In the genomic region with DNA sequence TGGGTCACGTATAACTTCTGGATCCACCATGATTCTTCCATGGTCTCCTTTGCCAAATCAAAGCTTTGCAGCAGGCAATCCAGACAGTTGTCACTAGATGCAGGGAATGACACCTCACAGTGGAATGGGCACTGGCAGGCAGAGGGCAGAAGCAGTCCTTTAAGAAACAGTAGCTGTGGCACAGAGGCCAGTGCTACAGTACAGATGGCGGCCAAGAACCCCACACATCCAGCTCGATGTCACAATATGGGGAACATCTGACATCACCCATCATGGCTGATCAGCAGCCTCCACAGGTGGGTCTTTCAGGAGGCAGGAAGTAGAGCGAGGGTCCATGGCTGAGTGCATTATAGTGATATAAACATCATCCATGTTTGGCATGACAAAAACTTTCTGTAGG, we compare ENCODE assay signal across 9 cellular contexts. TPM values are rescaled to one million over a fixed set of nuclear protein-coding genes. Genes with fewer than 3 reads are reported as not detected.
DNase-seq lines count a peak whose midpoint lies in the region; ATAC-seq, FAIRE-seq and TF ChIP-seq lines count a peak whose summit lies in the region.
"Had no signal": no experiment of that assay in that cellular context is flagged by ENCODE, and none has a peak within 500 bp of the region (broad histone marks: within the 10 kb centered on the region; RNA-seq: fewer than 3 reads in every experiment).

No MANE protein-coding gene starts in this region.

- ATAC-seq in RWPE2 (ENCODE audit: low read depth): no peak
- ATAC-seq in heart right ventricle: peak in 3 of 8 donors; percentile 14 to 32 (median 30)
- no peak for ATAC-seq in GM21526 (IDR thresholded peaks at IDR 0.05; ENCODE audit: low FRiP score, unreplicated experiment)

- H3K4me1 ChIP-seq in RWPE2 (ENCODE audit: insufficient read depth, poor library complexity, severe bottlenecking): peaks cover 9% of the 10 kb centered on the region
- peaks cover 13 to 73% (median 66%) of the 10 kb centered on the region in 9 donors for H3K4me1 ChIP-seq in heart right ventricle
- peaks cover 5% of the 10 kb centered on the region for H3K4me1 ChIP-seq in ovary (ENCODE audit: insufficient read depth)

- no peak for TF ChIP-seq EP300 in ovary (IDR thresholded peaks at IDR 0.05)

- H3K9me3 ChIP-seq in RWPE2 (ENCODE audit: severe bottlenecking) (no peaks in the 10 kb centered on the region), heart right ventricle (no peaks in the 10 kb centered on the region), ovary (no peaks in the 10 kb centered on the region)

- no peak for TF ChIP-seq POLR2A in ovary (IDR thresholded peaks at IDR 0.05)

- DNase-seq in GF-D8 (lab: John Stamatoyannopoulos, UW) (peak; percentile 23), RWPE2 (ENCODE audit: low spot score) (no peak), heart right ventricle (peak in 1 of 2 donors; percentile 45), GM19239 (ENCODE audit: insufficient read length, low spot score) (no peak), NCI-H2081 treated with DMSO at 0.1 percent for 48 hours (lab: John Stamatoyannopoulos, UW) (no peak), ovary (no peak)
- DNase-seq: NK-92 treated with Interleukin-12 subunit alpha and Interleukin-12 subunit beta, amount 100 ng/mL, for 24 hours had no signal

- intact Hi-C loops in heart right ventricle (cut with DNase I): loop anchor here in 9 of 10 donors (2.0 to 5.0 kb wide), 5 partner anchors 114 to 134 kb away; partner anchors contain the start of gene TEX2 (in 4 of the 9)
- intact Hi-C loops in ovary (cut with DNase I): loop anchor here in 3 of 4 donors (5.0 to 10.0 kb wide), 3 partner anchors 114 to 129 kb away; partner anchors contain the start of gene TEX2 (in 2 of the 3)

- 73 to 76% methylated on average over 4 of the region's 4 CpGs for WGBS in heart right ventricle, 2 donors
- WGBS in ovary, 3 donors: 88 to 98% (median 96%) methylated on average over 4 of the region's 4 CpGs

- H3K27me3 ChIP-seq in RWPE2 (ENCODE audit: insufficient read depth, poor library complexity, severe bottlenecking) (no peaks in the 10 kb centered on the region), heart right ventricle (no peaks in the 10 kb centered on the region), ovary (no peaks in the 10 kb centered on the region)

- no peak for FAIRE-seq in GM19239 (lab: Jason Lieb, UNC)

- H3K4me3 ChIP-seq in RWPE2 (ENCODE audit: severe bottlenecking) (no peak overlapping the region), heart right ventricle (no peak overlapping the region), ovary (no peak overlapping the region)

- TF ChIP-seq CTCF in 22Rv1 (IDR thresholded peaks at IDR 0.05) (no peak), RWPE2 (IDR thresholded peaks at IDR 0.05; ENCODE audit: poor library complexity, severe bottlenecking) (peak; percentile 10), heart right ventricle (IDR thresholded peaks at IDR 0.05) (peak in 7 of 9 donors; percentile 22 to 57 (median 48)), ovary (IDR thresholded peaks at IDR 0.05) (no peak)

- H3K36me3 ChIP-seq in RWPE2 (ENCODE audit: low read depth): peaks cover 73% of the 10 kb centered on the region
- peaks cover 0 to 46% (median 9%) of the 10 kb centered on the region in 9 donors for H3K36me3 ChIP-seq in heart right ventricle
- H3K36me3 ChIP-seq in ovary: no peaks in the 10 kb centered on the region

- peak overlapping the region; percentile 98 for H3K27ac ChIP-seq in 22Rv1
- peak overlapping the region; percentile 93 for H3K27ac ChIP-seq in RWPE2 (ENCODE audit: poor library complexity, severe bottlenecking)
- H3K27ac ChIP-seq in heart right ventricle: peak overlapping the region; percentile 17 to 99 (median 94)
- peak overlapping the region in 1 of 2 donors; percentile 14 for H3K27ac ChIP-seq in ovary

RNA-seq across cellular contexts. Expression of gene ERN1, which starts 18.8 kb away (rescaled TPM):
- total RNA-seq in heart right ventricle (10 to 100 TPM in 3 of 10 donors, 1 to 10 TPM in 7; 5.0 to 16.6 (median 7.6) TPM), ovary (10 to 100 TPM; 19.6 to 73.4 (median 34.8) TPM)
- polyA plus RNA-seq in heart right ventricle (1 to 10 TPM; 2.2 to 2.9 TPM), ovary (10 to 100 TPM in 1 of 2 donors, 1 to 10 TPM in 1; 8.1 to 12.9 TPM)

Comparison
In these comparisons a context has a peak if more than half of its experiments do, and no peak if none do; other contexts are left out.
1. CTCF ChIP-seq: peak in RWPE2 (single experiment) and heart right ventricle (7 of 9); none in 22Rv1 (single experiment) and ovary (0 of 3).